In genomic region chr1:245079021-245079609, GRCh38 we compare ENCODE assay signal across 9 cellular contexts.
DNase-seq lines count a peak whose midpoint lies in the region; ATAC-seq and TF ChIP-seq lines count a peak whose summit lies in the region.
"Had no signal": no experiment of that assay in that cellular context is flagged by ENCODE, and none has a peak within 500 bp of the region (broad histone marks: within the 10 kb centered on the region; RNA-seq: fewer than 3 reads in every experiment).

No MANE protein-coding gene starts in this region.

- H3K27me3 ChIP-seq in AG04450 (ENCODE audit: control insufficient read depth, insufficient read depth, low read length): no peaks in the 10 kb centered on the region

- no peaks in the 10 kb centered on the region for H3K4me1 Mint-ChIP-seq in immature natural killer cell

- ATAC-seq in HG03175 (IDR thresholded peaks at IDR 0.05; ENCODE audit: unreplicated experiment) (no peak), GM18867 (IDR thresholded peaks at IDR 0.05; ENCODE audit: unreplicated experiment) (no peak)

- H3K9me3 Mint-ChIP-seq in immature natural killer cell: no peaks in the 10 kb centered on the region

- no peak for DNase-seq in AG04450 (ENCODE audit: low read depth, low spot score)
- peak; percentile 69 for DNase-seq in RKO (ENCODE audit: low spot score)
- DNase-seq in fibroblast of the conjunctiva (ENCODE audit: low read depth): peak; percentile 40
- DNase-seq in immature natural killer cell: no peak
- no peak for DNase-seq in cerebellar nuclear complex (lab: John Stamatoyannopoulos, UW)

- peaks cover 0 to 4% (median 0%) of the 10 kb centered on the region in 3 donors for H3K27me3 Mint-ChIP-seq in immature natural killer cell (ENCODE audit: low read depth in 3 of 3)

- POLR2A ChIA-PET in AG04450 (lab: Yijun Ruan, JAX): no interaction called here

- no peak overlapping the region for H3K27ac ChIP-seq in AG04450 (ENCODE audit: low read depth, low read length)

- H3K9me3 ChIP-seq in AG04450 (ENCODE audit: control insufficient read depth, insufficient read depth, low read length): 0 out of 2 replicates have a peak, but pooled peaks cover 2% of the 10 kb centered on the region
- H3K9me3 ChIP-seq: HAP-1 had no signal

- CTCF ChIA-PET in AG04450 (lab: Charles Lee): interaction anchor here (0.6 to 1.5 kb wide), 4 partner anchors 71 to 1370 kb away, joined by 3 to 4 read pairs (median 3); no protein-coding TSS in a partner anchor

- H3K36me3 Mint-ChIP-seq in immature natural killer cell: no peaks in the 10 kb centered on the region

- no peak overlapping the region for H3K27ac Mint-ChIP-seq in immature natural killer cell

- TF ChIP-seq CTCF in AG04450 (IDR thresholded peaks at IDR 0.05; ENCODE audit: low read depth, low read length) (peak; percentile 93), GM12875 (IDR thresholded peaks at IDR 0.05; ENCODE audit: borderline replicate concordance, insufficient read depth, low read depth, low read length) (peak; percentile 44; the same call in 1 of the 2 replicates)

- H3K4me3 ChIP-seq in AG04450 (ENCODE audit: low read depth, low read length): no peak overlapping the region
- no peak overlapping the region for H3K4me3 ChIP-seq in GM12875 (ENCODE audit: low read depth, low read length)
- H3K4me3 ChIP-seq: HAP-1 had no signal

- H3K4me3 Mint-ChIP-seq in immature natural killer cell: no peak overlapping the region

Comparison
In these comparisons a context has a peak if more than half of its experiments do, and no peak if none do; other contexts are left out.
1. DNase-seq: peak in RKO (single experiment) and fibroblast of the conjunctiva (single experiment); none in AG04450 (single experiment), immature natural killer cell (0 of 3) and cerebellar nuclear complex (0 of 2).